Comparison of ENCODE assay signal across 1 cellular context in the genomic region with DNA sequence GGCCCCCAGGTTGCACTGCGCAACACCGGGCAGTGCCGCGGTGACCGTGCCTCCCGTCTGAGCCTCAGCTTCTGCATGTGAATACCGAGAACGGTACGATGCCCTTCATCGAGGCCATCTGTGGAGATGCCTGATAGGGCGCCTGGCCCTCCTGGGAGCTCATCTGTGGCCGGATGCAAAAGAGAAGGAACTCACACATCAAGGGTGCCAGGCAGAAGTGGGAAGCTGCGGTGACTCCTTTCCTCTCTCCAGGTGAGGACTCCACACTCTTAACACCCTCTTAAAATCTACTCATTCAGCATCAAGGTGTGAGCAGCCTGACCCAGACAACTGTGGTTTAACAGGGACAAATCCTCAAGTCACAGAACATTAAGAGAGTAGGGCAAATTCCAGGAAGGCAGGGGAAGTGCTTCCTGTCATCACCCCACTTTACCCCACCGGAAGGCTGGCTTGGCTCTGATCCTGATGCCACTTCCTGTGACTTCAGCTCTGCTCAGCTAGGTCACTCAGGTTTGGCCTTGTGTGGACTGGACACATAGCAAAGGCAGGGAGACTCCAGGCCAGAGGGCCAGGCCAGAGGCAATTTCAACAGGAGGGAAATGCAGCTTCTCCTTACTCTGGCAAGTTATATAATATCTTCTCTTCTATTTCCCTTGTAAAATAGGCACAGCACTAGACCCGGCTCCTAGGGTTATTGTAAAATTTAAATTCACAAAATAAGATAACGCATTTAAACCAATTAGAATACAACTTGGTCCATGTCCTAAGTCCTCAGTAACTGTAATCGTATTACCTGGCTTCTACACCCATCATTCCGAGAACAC.
TF ChIP-seq lines count a peak whose summit lies in the region.

No MANE protein-coding gene starts in this region.

TF ChIP-seq in WTC11, 78 proteins besides CTCF, POLR2A, EP300 and RAD21 (continued from another document):
- TF ChIP-seq, protein P1, sequence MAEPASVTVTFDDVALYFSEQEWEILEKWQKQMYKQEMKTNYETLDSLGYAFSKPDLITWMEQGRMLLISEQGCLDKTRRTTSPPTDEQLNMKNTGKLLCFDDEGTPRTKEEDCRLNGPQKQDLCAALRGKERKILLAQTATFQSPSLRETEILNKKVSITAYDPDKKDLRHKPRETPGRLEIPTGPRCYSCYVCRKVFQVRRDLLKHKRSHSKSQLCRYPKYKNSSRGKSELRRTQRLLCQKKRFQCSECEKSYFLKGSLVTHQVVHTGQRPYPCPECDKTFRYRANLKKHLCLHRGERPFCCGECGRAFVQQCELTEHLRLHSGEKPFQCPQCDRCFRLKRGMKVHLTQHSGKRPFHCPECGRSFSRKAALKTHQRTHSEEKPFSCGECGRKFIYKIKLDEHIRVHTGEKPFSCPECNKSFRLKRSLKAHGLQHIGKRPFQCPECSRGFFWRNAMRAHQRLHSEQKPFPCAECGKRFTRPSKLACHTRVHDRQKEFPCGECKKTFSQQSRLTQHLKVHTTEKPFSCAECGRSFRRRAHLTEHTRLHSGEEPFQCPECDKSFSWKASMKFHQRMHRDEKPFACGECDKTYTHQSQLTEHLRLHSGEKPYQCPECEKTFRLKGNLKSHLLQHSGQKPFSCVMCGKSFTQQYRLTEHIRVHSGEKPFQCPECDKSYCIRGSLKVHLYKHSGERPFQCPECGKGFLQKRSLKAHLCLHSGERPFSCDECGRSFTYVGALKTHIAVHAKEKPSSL (CRISPR knock-in tag; conservative IDR thresholded peaks at IDR 0.05) = no peak
TF ChIP-seq in WTC11: peak in this region for 0.
